Comparison of ENCODE assay signal across 23 cellular contexts in the genomic region with DNA sequence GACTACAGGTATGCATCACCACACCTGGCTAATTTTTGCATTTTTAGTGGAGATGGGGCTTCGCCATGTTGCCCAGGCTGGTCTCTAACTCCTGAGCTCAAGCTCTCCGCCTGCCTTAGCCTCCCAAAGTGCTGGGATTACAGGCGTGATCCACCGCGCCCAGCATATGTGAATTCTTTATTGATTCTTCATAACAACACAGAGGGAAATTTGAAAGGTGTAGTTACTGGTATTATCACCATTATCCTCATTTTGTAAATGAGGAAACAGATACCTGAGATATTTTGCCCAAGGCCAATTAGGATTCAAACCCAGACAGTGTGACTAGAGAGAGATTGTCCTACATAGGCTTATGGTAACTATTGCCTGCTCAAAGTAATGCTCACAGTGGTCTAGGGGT. TPM values are rescaled to one million over a fixed set of nuclear protein-coding genes. Genes with fewer than 3 reads are reported as not detected.
DNase-seq lines count a peak whose midpoint lies in the region; ATAC-seq and TF ChIP-seq lines count a peak whose summit lies in the region.
"Had no signal": no experiment of that assay in that cellular context is flagged by ENCODE, and none has a peak within 500 bp of the region (broad histone marks: within the 10 kb centered on the region; RNA-seq: fewer than 3 reads in every experiment).

No MANE protein-coding gene starts in this region.

- no peak for TF ChIP-seq CTCF in GM23338 (conservative IDR thresholded peaks at IDR 0.05; ENCODE audit: low read depth in 2 of 2)
- TF ChIP-seq CTCF in Panc1 (IDR thresholded peaks at IDR 0.05), result no peak

- DNase-seq in GM23338 (ENCODE audit: low spot score), result no peak
- no peak for DNase-seq in Panc1 (ENCODE audit: low read depth, low spot score)
- DNase-seq in HUDEP-2 (lab: John Stamatoyannopoulos, UW; ENCODE audit: unreplicated experiment in 76 of 76), result no peak
- DNase-seq in SKM-1 treated with dmso at 0.1 percent for 144 hours (lab: John Stamatoyannopoulos, UW; ENCODE audit: unreplicated experiment), result no peak
- DNase-seq: 8988T; ACHN; BE2C; C1 segment of cervical spinal cord; CD4-positive, alpha-beta memory T cell; CD4-positive, CD25-positive, alpha-beta regulatory T cell; CD8-positive, alpha-beta memory T cell; COR-L47; DMS 273 treated with DMSO at 0.1 percent for 48 hours; DMS153; DMS53; DMS79; DND-41; EL; GDM1 had no signal

- no peaks in the 10 kb centered on the region for H3K9me2 ChIP-seq in GM23338 (ENCODE audit: insufficient read depth)

- in situ Hi-C loops in Panc1 (cut with HindIII; ENCODE audit: low pct_unique_long_range_greater_than_20kb, low sequenced_read_pairs), result no loop called here

- H3K36me3 ChIP-seq in GM23338 (ENCODE audit: insufficient read depth) (peaks cover 27% of the 10 kb centered on the region), Panc1 (ENCODE audit: control insufficient read depth, insufficient read depth, low read length) (no peaks in the 10 kb centered on the region; the same call in 1 of the 2 replicates), subcutaneous abdominal adipose tissue (ENCODE audit: control insufficient read depth in 5 of 5, insufficient read depth in 5 of 5, low read length in 5 of 5) (peaks cover 23 to 44% (median 29%) of the 10 kb centered on the region in 5 donors)

- H3K4me3 Mint-ChIP-seq in GM23338, result no peak overlapping the region
- H3K4me3 Mint-ChIP-seq: CD14-positive monocyte; CD4-positive, alpha-beta memory T cell; CD4-positive, CD25-positive, alpha-beta regulatory T cell had no signal

- peaks cover 42% of the 10 kb centered on the region for H3K4me1 Mint-ChIP-seq in GM23338
- H3K4me1 Mint-ChIP-seq: CD14-positive monocyte; CD4-positive, alpha-beta memory T cell; CD4-positive, CD25-positive, alpha-beta regulatory T cell; CD8-positive, alpha-beta memory T cell had no signal

- no peaks in the 10 kb centered on the region for H3K9me3 ChIP-seq in Panc1 (ENCODE audit: control insufficient read depth, insufficient read depth, low read depth, low read length)
- no peaks in the 10 kb centered on the region for H3K9me3 ChIP-seq in subcutaneous abdominal adipose tissue (ENCODE audit: control insufficient read depth in 5 of 5, low read length in 5 of 5)
- H3K9me3 ChIP-seq: BE2C, BLaER1 had no signal

- POLR2A ChIA-PET in Panc1 (lab: Charles Lee), result interaction anchor here (0.6 kb wide), 1 partner anchor 42 kb away, joined by 8 read pairs; no protein-coding TSS in a partner anchor

- H3K9ac ChIP-seq in subcutaneous abdominal adipose tissue (ENCODE audit: low read length in 5 of 5), result no peak overlapping the region
- H3K9ac ChIP-seq: BLaER1 had no signal

- peaks cover 92% of the 10 kb centered on the region for H4K20me1 ChIP-seq in GM23338 (replicated peaks; ENCODE audit: insufficient read depth)

- BruUV-seq in Panc1 (replicated peaks; lab: Mats Ljungman, UMichigan), result no TSS peak

- peaks cover 100% of the 10 kb centered on the region for H3K79me2 ChIP-seq in GM23338 (replicated peaks; ENCODE audit: insufficient read depth)

- H3K4me3 ChIP-seq in GM23338 (no peak overlapping the region), Panc1 (ENCODE audit: low read depth in 2 of 2, low read length in 2 of 2) (no peak overlapping the region), subcutaneous abdominal adipose tissue (ENCODE audit: low read depth in 1 of 5, low read length in 5 of 5) (no peak overlapping the region)
- H3K4me3 ChIP-seq: BLaER1, GM12878 had no signal

- H3K27me3 Mint-ChIP-seq in GM23338 (ENCODE audit: insufficient read depth, low read depth, poor library complexity), result peaks cover 5% of the 10 kb centered on the region

- H3K4me1 ChIP-seq in GM23338 (ENCODE audit: insufficient read depth) (peaks cover 40% of the 10 kb centered on the region), Panc1 (ENCODE audit: control insufficient read depth, insufficient read depth, low read length) (peaks cover 33% of the 10 kb centered on the region), subcutaneous abdominal adipose tissue (ENCODE audit: control insufficient read depth in 5 of 5, insufficient read depth in 5 of 5, low read length in 5 of 5) (peaks cover 4 to 24% (median 15%) of the 10 kb centered on the region in 5 donors)

- H3K9me3 Mint-ChIP-seq in GM23338, result no peaks in the 10 kb centered on the region
- H3K9me3 Mint-ChIP-seq: CD14-positive monocyte; CD4-positive, alpha-beta memory T cell; CD8-positive, alpha-beta memory T cell had no signal

- H3F3A ChIP-seq in GM23338 (replicated peaks; ENCODE audit: low read depth), result peaks cover 22% of the 10 kb centered on the region; the same call in 1 of the 2 replicates

- H2AFZ ChIP-seq in GM23338, result no peak overlapping the region

- H3K27ac ChIP-seq in GM23338 (ENCODE audit: low read depth) (0 out of 2 replicates have a peak overlapping the region, but pooled peaks have one; percentile 19), Panc1 (ENCODE audit: low read length) (peak overlapping the region; percentile 65), subcutaneous abdominal adipose tissue (ENCODE audit: low read depth, low read length) (peak overlapping the region; percentile 71)
- H3K27ac ChIP-seq: BLaER1 had no signal

- CTCF ChIA-PET in Panc1 (lab: Charles Lee), result interaction anchor here (0.6 kb wide), 1 partner anchor 16 kb away, joined by 8 read pairs; no protein-coding TSS in a partner anchor

- H3K27me3 ChIP-seq in GM23338 (ENCODE audit: insufficient read depth), result no peaks in the 10 kb centered on the region
- no peaks in the 10 kb centered on the region for H3K27me3 ChIP-seq in Panc1 (ENCODE audit: control insufficient read depth, insufficient read depth, low read length)
- no peaks in the 10 kb centered on the region for H3K27me3 ChIP-seq in subcutaneous abdominal adipose tissue (ENCODE audit: control insufficient read depth in 5 of 5, insufficient read depth in 4 of 5, low read length in 5 of 5)
- H3K27me3 ChIP-seq: BE2C, BLaER1 had no signal

- no peak overlapping the region for H3K27ac Mint-ChIP-seq in GM23338
- H3K27ac Mint-ChIP-seq: CD14-positive monocyte; CD4-positive, alpha-beta memory T cell; CD4-positive, CD25-positive, alpha-beta regulatory T cell; CD8-positive, alpha-beta memory T cell had no signal

- H3K36me3 Mint-ChIP-seq in GM23338 (ENCODE audit: low read depth), result peaks cover 80% of the 10 kb centered on the region

- ATAC-seq in GM23338 (no peak), Panc1 (no peak)
- ATAC-seq: GM12878 had no signal

- intact Hi-C loops in Panc1 (cut with micrococcal nuclease; ENCODE audit: unreplicated experiment), result no loop called here

- no peak overlapping the region for H3K4me2 ChIP-seq in GM23338
- H3K4me2 ChIP-seq: BLaER1 had no signal

RNA-seq across cellular contexts. Expression of gene TCF7L2, which starts 22.6 kb away (rescaled TPM):
- 27.0 and 32.2 TPM in 2 replicates for total RNA-seq in GM23338 (2014; rRNA removed; shearing (Covaris generic))
- 80.8 and 89.7 TPM in 2 replicates for polyA plus RNA-seq in GM23338 (2016; fragmentation: Nextera tagmentation; extraction: Ambion mirVana)
- total RNA-seq in Panc1 (2021; ENCODE audit: unreplicated experiment), result 45.2 TPM
- 78.7 TPM for polyA plus RNA-seq in Panc1 (2012; ENCODE audit: insufficient read length)

Comparison
In these comparisons a context has a peak if more than half of its experiments do, and no peak if none do; other contexts are left out.
1. H3K27ac ChIP-seq: peak in every context shown above with its lines; median percentile 71 in subcutaneous abdominal adipose tissue; 65 in Panc1; 19 in GM23338.